Comparison of ENCODE assay signal across 1 cellular context in the genomic region with DNA sequence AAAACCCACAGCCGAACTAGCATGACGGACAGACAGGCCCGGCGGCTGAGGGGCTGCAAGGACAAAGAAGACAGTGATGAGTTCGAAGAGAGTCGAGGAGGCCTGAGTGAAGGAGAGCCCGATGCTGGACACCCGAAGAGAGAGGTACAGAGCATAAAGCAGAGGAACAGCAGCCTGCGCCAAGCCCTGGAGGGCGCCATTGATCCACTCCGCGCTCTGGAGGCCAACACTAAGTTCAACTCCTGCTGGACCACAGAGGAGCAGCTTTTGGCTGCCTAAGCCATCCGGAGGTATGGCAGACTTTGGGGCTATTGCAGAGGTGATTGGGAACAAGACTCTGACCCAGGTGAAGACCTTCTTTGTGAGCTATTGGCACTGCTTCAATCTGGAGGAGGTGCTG.
TF ChIP-seq lines count a peak whose summit lies in the region.

No MANE protein-coding gene starts in this region.

TF ChIP-seq in GM23338, 12 proteins besides CTCF, POLR2A, EP300 and RAD21 (continued from another document):
- TF ChIP-seq, protein P1, sequence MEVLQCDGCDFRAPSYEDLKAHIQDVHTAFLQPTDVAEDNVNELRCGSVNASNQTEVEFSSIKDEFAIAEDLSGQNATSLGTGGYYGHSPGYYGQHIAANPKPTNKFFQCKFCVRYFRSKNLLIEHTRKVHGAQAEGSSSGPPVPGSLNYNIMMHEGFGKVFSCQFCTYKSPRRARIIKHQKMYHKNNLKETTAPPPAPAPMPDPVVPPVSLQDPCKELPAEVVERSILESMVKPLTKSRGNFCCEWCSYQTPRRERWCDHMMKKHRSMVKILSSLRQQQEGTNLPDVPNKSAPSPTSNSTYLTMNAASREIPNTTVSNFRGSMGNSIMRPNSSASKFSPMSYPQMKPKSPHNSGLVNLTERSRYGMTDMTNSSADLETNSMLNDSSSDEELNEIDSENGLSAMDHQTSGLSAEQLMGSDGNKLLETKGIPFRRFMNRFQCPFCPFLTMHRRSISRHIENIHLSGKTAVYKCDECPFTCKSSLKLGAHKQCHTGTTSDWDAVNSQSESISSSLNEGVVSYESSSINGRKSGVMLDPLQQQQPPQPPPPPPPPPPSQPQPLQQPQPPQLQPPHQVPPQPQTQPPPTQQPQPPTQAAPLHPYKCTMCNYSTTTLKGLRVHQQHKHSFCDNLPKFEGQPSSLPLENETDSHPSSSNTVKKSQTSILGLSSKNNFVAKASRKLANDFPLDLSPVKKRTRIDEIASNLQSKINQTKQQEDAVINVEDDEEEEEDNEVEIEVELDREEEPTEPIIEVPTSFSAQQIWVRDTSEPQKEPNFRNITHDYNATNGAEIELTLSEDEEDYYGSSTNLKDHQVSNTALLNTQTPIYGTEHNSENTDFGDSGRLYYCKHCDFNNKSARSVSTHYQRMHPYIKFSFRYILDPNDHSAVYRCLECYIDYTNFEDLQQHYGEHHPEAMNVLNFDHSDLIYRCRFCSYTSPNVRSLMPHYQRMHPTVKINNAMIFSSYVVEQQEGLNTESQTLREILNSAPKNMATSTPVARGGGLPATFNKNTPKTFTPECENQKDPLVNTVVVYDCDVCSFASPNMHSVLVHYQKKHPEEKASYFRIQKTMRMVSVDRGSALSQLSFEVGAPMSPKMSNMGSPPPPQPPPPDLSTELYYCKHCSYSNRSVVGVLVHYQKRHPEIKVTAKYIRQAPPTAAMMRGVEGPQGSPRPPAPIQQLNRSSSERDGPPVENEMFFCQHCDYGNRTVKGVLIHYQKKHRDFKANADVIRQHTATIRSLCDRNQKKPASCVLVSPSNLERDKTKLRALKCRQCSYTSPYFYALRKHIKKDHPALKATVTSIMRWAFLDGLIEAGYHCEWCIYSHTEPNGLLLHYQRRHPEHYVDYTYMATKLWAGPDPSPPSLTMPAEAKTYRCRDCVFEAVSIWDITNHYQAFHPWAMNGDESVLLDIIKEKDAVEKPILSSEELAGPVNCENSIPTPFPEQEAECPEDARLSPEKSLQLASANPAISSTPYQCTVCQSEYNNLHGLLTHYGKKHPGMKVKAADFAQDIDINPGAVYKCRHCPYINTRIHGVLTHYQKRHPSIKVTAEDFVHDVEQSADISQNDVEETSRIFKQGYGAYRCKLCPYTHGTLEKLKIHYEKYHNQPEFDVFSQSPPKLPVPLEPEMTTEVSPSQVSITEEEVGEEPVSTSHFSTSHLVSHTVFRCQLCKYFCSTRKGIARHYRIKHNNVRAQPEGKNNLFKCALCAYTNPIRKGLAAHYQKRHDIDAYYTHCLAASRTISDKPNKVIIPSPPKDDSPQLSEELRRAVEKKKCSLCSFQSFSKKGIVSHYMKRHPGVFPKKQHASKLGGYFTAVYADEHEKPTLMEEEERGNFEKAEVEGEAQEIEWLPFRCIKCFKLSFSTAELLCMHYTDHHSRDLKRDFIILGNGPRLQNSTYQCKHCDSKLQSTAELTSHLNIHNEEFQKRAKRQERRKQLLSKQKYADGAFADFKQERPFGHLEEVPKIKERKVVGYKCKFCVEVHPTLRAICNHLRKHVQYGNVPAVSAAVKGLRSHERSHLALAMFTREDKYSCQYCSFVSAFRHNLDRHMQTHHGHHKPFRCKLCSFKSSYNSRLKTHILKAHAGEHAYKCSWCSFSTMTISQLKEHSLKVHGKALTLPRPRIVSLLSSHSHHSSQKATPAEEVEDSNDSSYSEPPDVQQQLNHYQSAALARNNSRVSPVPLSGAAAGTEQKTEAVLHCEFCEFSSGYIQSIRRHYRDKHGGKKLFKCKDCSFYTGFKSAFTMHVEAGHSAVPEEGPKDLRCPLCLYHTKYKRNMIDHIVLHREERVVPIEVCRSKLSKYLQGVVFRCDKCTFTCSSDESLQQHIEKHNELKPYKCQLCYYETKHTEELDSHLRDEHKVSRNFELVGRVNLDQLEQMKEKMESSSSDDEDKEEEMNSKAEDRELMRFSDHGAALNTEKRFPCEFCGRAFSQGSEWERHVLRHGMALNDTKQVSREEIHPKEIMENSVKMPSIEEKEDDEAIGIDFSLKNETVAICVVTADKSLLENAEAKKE (CRISPR knock-in tag; IDR thresholded peaks at IDR 0.05), result no peak
- TF ChIP-seq ZNF114 (CRISPR knock-in tag; IDR thresholded peaks at IDR 0.05), result no peak
- TF ChIP-seq ZNF331 (CRISPR knock-in tag; IDR thresholded peaks at IDR 0.05; ENCODE audit: low read depth), result no peak
